15 cellular contexts compared by ENCODE assay signal in the genomic region with DNA sequence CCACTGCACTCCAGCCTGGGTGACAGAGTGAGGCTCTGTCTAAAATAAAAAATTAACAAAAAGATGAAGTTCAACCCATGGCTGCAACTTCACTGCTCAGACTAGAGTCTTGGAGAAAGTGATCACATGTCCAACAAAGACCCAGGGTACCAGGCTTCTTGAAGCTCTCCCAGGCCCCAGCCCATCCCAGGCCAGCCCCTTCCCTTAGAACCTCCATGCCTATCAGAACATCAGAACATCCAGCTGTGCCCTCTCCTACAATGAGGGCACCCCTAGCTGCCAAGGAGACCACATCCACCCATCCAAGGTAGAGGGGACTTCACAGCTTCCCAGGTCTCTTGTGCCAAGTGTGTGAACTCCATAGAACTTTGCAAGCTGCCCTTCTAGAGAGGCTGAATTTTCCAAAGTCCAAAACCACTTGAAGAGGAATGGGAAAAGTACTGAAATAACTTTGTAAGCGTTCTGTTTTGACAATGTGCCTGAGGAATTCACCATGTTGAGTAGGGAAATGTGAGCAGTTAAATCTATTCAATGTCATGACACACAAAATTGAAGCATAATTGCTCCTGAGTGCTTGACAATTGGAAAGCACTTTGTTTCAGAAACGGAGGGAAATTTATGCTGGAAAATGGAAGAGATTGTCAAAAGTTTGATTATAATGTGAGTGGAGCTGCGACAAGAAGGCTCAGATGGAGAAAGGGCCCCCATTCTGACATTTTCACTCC.
A peak's percentile ranks its signal among the peaks of the same experiment; 100 is the strongest.
DNase-seq lines count a peak whose midpoint lies in the region; ATAC-seq and TF ChIP-seq lines count a peak whose summit lies in the region.
"Had no signal": no experiment of that assay in that cellular context is flagged by ENCODE, and none has a peak within 500 bp of the region (broad histone marks: within the 10 kb centered on the region; RNA-seq: fewer than 3 reads in every experiment).

No MANE protein-coding gene starts in this region.

- H3F3A ChIP-seq in neural cell (ENCODE audit: insufficient read depth, low read length, poor library complexity, severe bottlenecking): peaks cover 5% of the 10 kb centered on the region

- peaks cover 0 to 33% (median 15%) of the 10 kb centered on the region in 4 donors for H3K4me1 ChIP-seq in tibial artery
- H3K4me1 ChIP-seq: HAP-1 had no signal

- H3K9me2 ChIP-seq in neural cell (ENCODE audit: insufficient read depth, low read length): no peaks in the 10 kb centered on the region

- H3K27ac ChIP-seq in neural cell (ENCODE audit: low read length): no peak overlapping the region
- H3K27ac ChIP-seq in tibial artery: peak overlapping the region; percentile 13 to 66

- peaks cover 5% of the 10 kb centered on the region for H3K9me3 ChIP-seq in neural cell (ENCODE audit: low read length)
- no peaks in the 10 kb centered on the region for H3K9me3 ChIP-seq in tibial artery
- H3K9me3 ChIP-seq: Caco-2, HAP-1 had no signal

- intact Hi-C loops in natural killer cell (cut with micrococcal nuclease) (no loop called here), tibial artery (cut with DNase I; ENCODE audit: low total_unique reads) (loop anchor here (10.0 kb wide), 1 partner anchor 69 kb away; no protein-coding TSS in a partner anchor)

- no peaks in the 10 kb centered on the region for H3K4me1 Mint-ChIP-seq in natural killer cell treated with Interleukin-12 subunit alpha and Interleukin-12 subunit beta and Interleukin-15 and Interleukin-18, amount 100 ng/mL, for 72 hours (ENCODE audit: low read depth in 2 of 2)
- no peaks in the 10 kb centered on the region for H3K4me1 Mint-ChIP-seq in natural killer cell
- H3K4me1 Mint-ChIP-seq in activated T-helper 17 cell treated with anti-CD3 and anti-CD28 coated beads, Interleukin-2, amount 50 U/mL, for 72 hours: no peaks in the 10 kb centered on the region
- H3K4me1 Mint-ChIP-seq: CD14-positive monocyte had no signal

- H3K36me3 Mint-ChIP-seq in natural killer cell treated with Interleukin-12 subunit alpha and Interleukin-12 subunit beta and Interleukin-15 and Interleukin-18, amount 100 ng/mL, for 72 hours: no peaks in the 10 kb centered on the region
- no peaks in the 10 kb centered on the region for H3K36me3 Mint-ChIP-seq in natural killer cell
- no peaks in the 10 kb centered on the region for H3K36me3 Mint-ChIP-seq in activated T-helper 17 cell treated with anti-CD3 and anti-CD28 coated beads, Interleukin-2, amount 50 U/mL, for 72 hours (ENCODE audit: low read depth)
- H3K36me3 Mint-ChIP-seq: CD14-positive monocyte; CD8-positive, alpha-beta T cell had no signal

- TF ChIP-seq RAD21 in neural cell (conservative IDR thresholded peaks at IDR 0.05): no peak

- H3K9ac ChIP-seq in neural cell (ENCODE audit: low read length): no peak overlapping the region

- H3K27ac Mint-ChIP-seq in natural killer cell treated with Interleukin-12 subunit alpha and Interleukin-12 subunit beta and Interleukin-15 and Interleukin-18, amount 100 ng/mL, for 72 hours: no peak overlapping the region
- H3K27ac Mint-ChIP-seq in natural killer cell: no peak overlapping the region
- no peak overlapping the region for H3K27ac Mint-ChIP-seq in activated T-helper 17 cell treated with anti-CD3 and anti-CD28 coated beads, Interleukin-2, amount 50 U/mL, for 72 hours
- H3K27ac Mint-ChIP-seq: CD14-positive monocyte; CD8-positive, alpha-beta T cell had no signal

- peak; percentile 97 for TF ChIP-seq EP300 in neural cell (conservative IDR thresholded peaks at IDR 0.05; ENCODE audit: poor library complexity, severe bottlenecking)

- no peaks in the 10 kb centered on the region for H3K79me2 ChIP-seq in neural cell (replicated peaks; ENCODE audit: insufficient read depth, low read length)

- H3K36me3 ChIP-seq in neural cell (ENCODE audit: insufficient read depth, low read length): no peaks in the 10 kb centered on the region
- H3K36me3 ChIP-seq in tibial artery: no peaks in the 10 kb centered on the region
- H3K36me3 ChIP-seq: HAP-1 had no signal

- no peak overlapping the region for H2AFZ ChIP-seq in neural cell (ENCODE audit: low read depth, low read length)

- H4K20me1 ChIP-seq in neural cell (ENCODE audit: insufficient read depth): no peaks in the 10 kb centered on the region

- H3K27me3 ChIP-seq in neural cell (ENCODE audit: insufficient read depth, low read depth, low read length) (no peaks in the 10 kb centered on the region), tibial artery (no peaks in the 10 kb centered on the region)

- H3K4me3 ChIP-seq in neural cell (ENCODE audit: low read length): no peak overlapping the region
- no peak overlapping the region for H3K4me3 ChIP-seq in tibial artery
- H3K4me3 ChIP-seq: HAP-1 had no signal

- ATAC-seq in natural killer cell treated with Interleukin-12 subunit alpha and Interleukin-12 subunit beta and Interleukin-15 and Interleukin-18, amount 100 ng/mL, for 72 hours: no peak
- ATAC-seq in natural killer cell: no peak
- no peak for ATAC-seq in activated T-helper 17 cell treated with anti-CD3 and anti-CD28 coated beads, Interleukin-2, amount 50 U/mL, for 72 hours (replicated peaks)
- ATAC-seq: CD8-positive, alpha-beta T cell had no signal

- no peaks in the 10 kb centered on the region for H3K27me3 Mint-ChIP-seq in natural killer cell treated with Interleukin-12 subunit alpha and Interleukin-12 subunit beta and Interleukin-15 and Interleukin-18, amount 100 ng/mL, for 72 hours
- no peaks in the 10 kb centered on the region for H3K27me3 Mint-ChIP-seq in natural killer cell (ENCODE audit: low read depth in 2 of 2)
- H3K27me3 Mint-ChIP-seq in activated T-helper 17 cell treated with anti-CD3 and anti-CD28 coated beads, Interleukin-2, amount 50 U/mL, for 72 hours: no peaks in the 10 kb centered on the region

- H3K9me3 Mint-ChIP-seq in natural killer cell treated with Interleukin-12 subunit alpha and Interleukin-12 subunit beta and Interleukin-15 and Interleukin-18, amount 100 ng/mL, for 72 hours: no peaks in the 10 kb centered on the region
- no peaks in the 10 kb centered on the region for H3K9me3 Mint-ChIP-seq in natural killer cell
- no peaks in the 10 kb centered on the region for H3K9me3 Mint-ChIP-seq in activated T-helper 17 cell treated with anti-CD3 and anti-CD28 coated beads, Interleukin-2, amount 50 U/mL, for 72 hours
- H3K9me3 Mint-ChIP-seq: CD8-positive, alpha-beta T cell had no signal

- H3K4me2 ChIP-seq in neural cell (ENCODE audit: low read length): no peak overlapping the region

- TF ChIP-seq CTCF in natural killer cell (IDR thresholded peaks at IDR 0.05): no peak
- TF ChIP-seq CTCF in neural cell (IDR thresholded peaks at IDR 0.05; ENCODE audit: poor library complexity, severe bottlenecking): peak; percentile 30
- TF ChIP-seq CTCF in tibial artery (IDR thresholded peaks at IDR 0.05): no peak

- DNase-seq in natural killer cell treated with Interleukin-12 subunit alpha and Interleukin-12 subunit beta and Interleukin-15 and Interleukin-18, amount 100 ng/mL, for 72 hours (ENCODE audit: low spot score): peak; percentile 23
- DNase-seq in natural killer cell: no peak
- peak; percentile 19 for DNase-seq in ecto neural progenitor cell (ENCODE audit: low spot score)
- DNase-seq in tibial artery: peak in 1 of 2 donors; percentile 57
- DNase-seq in NCI-H1092 treated with DMSO at 0.1 percent for 48 hours (lab: John Stamatoyannopoulos, UW): no peak
- DNase-seq in superior temporal gyrus (ENCODE audit: extremely low spot score): no peak
- DNase-seq: CD8-positive, alpha-beta T cell; DND-41; GDM1; GOT3 had no signal

- no peak overlapping the region for H3K4me3 Mint-ChIP-seq in natural killer cell treated with Interleukin-12 subunit alpha and Interleukin-12 subunit beta and Interleukin-15 and Interleukin-18, amount 100 ng/mL, for 72 hours
- no peak overlapping the region for H3K4me3 Mint-ChIP-seq in natural killer cell
- H3K4me3 Mint-ChIP-seq in activated T-helper 17 cell treated with anti-CD3 and anti-CD28 coated beads, Interleukin-2, amount 50 U/mL, for 72 hours: no peak overlapping the region
- H3K4me3 Mint-ChIP-seq: CD14-positive monocyte; CD8-positive, alpha-beta T cell had no signal

TF ChIP-seq in neural cell, 6 proteins besides CTCF, POLR2A, EP300 and RAD21:
- TF ChIP-seq MXI1 (conservative IDR thresholded peaks at IDR 0.05; ENCODE audit: poor library complexity, severe bottlenecking) (peak; percentile 54), TAF1 (IDR thresholded peaks at IDR 0.05; ENCODE audit: low read depth) (no peak), POLR2AphosphoS5 (IDR thresholded peaks at IDR 0.05) (peak; percentile 99), SMC3 (conservative IDR thresholded peaks at IDR 0.05; ENCODE audit: poor library complexity) (no peak), EZH2 (IDR thresholded peaks at IDR 0.05; ENCODE audit: borderline replicate concordance, insufficient read depth, low read length, poor library complexity, severe bottlenecking) (no peak)
- TF ChIP-seq, protein P1, sequence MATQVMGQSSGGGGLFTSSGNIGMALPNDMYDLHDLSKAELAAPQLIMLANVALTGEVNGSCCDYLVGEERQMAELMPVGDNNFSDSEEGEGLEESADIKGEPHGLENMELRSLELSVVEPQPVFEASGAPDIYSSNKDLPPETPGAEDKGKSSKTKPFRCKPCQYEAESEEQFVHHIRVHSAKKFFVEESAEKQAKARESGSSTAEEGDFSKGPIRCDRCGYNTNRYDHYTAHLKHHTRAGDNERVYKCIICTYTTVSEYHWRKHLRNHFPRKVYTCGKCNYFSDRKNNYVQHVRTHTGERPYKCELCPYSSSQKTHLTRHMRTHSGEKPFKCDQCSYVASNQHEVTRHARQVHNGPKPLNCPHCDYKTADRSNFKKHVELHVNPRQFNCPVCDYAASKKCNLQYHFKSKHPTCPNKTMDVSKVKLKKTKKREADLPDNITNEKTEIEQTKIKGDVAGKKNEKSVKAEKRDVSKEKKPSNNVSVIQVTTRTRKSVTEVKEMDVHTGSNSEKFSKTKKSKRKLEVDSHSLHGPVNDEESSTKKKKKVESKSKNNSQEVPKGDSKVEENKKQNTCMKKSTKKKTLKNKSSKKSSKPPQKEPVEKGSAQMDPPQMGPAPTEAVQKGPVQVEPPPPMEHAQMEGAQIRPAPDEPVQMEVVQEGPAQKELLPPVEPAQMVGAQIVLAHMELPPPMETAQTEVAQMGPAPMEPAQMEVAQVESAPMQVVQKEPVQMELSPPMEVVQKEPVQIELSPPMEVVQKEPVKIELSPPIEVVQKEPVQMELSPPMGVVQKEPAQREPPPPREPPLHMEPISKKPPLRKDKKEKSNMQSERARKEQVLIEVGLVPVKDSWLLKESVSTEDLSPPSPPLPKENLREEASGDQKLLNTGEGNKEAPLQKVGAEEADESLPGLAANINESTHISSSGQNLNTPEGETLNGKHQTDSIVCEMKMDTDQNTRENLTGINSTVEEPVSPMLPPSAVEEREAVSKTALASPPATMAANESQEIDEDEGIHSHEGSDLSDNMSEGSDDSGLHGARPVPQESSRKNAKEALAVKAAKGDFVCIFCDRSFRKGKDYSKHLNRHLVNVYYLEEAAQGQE (IDR thresholded peaks at IDR 0.05; ENCODE audit: borderline replicate concordance): peak; percentile 95

Comparison
In these comparisons a context has a peak if more than half of its experiments do, and no peak if none do; other contexts are left out.
1. DNase-seq: peak in natural killer cell treated with Interleukin-12 subunit alpha and Interleukin-12 subunit beta and Interleukin-15 and Interleukin-18, amount 100 ng/mL, for 72 hours (single experiment) and ecto neural progenitor cell (single experiment); none in natural killer cell (single experiment), NCI-H1092 treated with DMSO at 0.1 percent for 48 hours (single experiment) and superior temporal gyrus (single experiment).